8 cellular contexts compared by ENCODE assay signal in the genomic region with DNA sequence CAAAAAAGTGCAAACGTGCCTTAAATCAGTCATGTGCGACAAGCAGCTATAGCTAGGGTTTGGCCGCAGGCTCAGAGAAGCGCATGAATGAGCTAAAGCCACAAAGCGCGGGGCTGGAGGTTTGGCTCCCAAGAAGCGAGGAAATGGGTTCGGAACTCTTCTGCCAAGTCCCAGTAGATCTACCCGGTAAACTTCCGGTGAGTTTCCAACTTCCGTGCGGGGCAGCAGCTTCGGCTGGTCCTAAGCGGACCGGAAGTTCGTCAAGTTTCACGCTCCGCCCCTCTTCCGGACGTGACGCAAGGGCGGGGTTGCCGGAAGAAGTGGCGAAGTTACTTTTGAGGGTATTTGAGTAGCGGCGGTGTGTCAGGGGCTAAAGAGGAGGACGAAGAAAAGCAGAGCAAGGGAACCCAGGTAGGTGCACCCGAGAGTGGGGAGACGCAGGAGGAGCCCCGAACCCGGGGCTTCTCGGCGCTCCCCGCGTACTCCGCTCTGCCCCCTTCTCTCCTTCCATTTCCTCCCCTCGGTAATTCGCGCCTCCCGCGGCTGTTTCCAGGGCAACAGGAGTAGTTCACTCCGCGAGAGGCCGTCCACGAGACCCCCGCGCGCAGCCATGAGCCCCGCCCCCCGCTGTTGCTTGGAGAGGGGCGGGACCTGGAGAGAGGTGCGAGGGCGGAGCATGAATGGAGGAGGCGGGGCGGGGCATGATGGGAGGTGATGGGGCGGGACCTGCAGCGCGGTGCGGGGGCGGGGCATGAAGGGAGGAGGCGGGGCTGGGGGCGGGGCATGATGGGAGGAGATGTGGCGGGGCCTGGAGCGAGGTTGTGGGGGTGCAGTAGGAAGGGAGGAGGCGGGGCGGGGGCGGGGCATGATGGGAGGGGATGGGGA. TPM values are rescaled to one million over a fixed set of nuclear protein-coding genes. Genes with fewer than 3 reads are reported as not detected.
DNase-seq lines count a peak whose midpoint lies in the region; ATAC-seq and TF ChIP-seq lines count a peak whose summit lies in the region.

A gene (plus strand): TSS at position 292 of the 885 bp plus-strand sequence. CDS start 1,149 bp downstream, outside the sequence.

- H3K79me2 ChIP-seq in DND-41 (ENCODE audit: insufficient read depth, low read length) (peaks cover 12% of the 10 kb centered on the region), GM23338 (replicated peaks; ENCODE audit: insufficient read depth) (no peaks in the 10 kb centered on the region)

- DNase-seq in DND-41 (peak; percentile 96), GM23338 (ENCODE audit: low spot score) (peak; percentile 99), LoVo (ENCODE audit: low spot score) (peak; percentile 95), RWPE2 (ENCODE audit: low spot score) (peak; percentile 92), fibroblast of peridontal ligament (ENCODE audit: extremely low read depth) (peak; percentile 98), natural killer cell (peak; percentile 94)
- peak; percentile 91 for DNase-seq in activated T-helper 2 cell treated with anti-CD3 and anti-CD28 coated beads, Interferon-gamma antibody, Interleukin-2, Interleukin-4, amounts not matched to agents 10 μg/mL and 5 μg/mL and 100 μg/mL, durations not matched to agents 14 hours and 24 hours and 36 hours (ENCODE audit: low spot score)
- DNase-seq in stimulated activated naive CD4-positive, alpha-beta T cell treated with Interleukin-2 at 50 U/mL for 16 hours (lab: John Stamatoyannopoulos, UW): peak; percentile 91

- peaks cover 16% of the 10 kb centered on the region for H3K27me3 Mint-ChIP-seq in GM23338 (ENCODE audit: insufficient read depth, low read depth, poor library complexity)
- no peaks in the 10 kb centered on the region for H3K27me3 Mint-ChIP-seq in activated T-helper 2 cell treated with anti-CD3 and anti-CD28 coated beads, Interferon-gamma antibody, Interleukin-2, Interleukin-4, amounts not matched to agents 10 μg/mL and 5 μg/mL and 100 μg/mL, durations not matched to agents 14 hours and 24 hours and 36 hours (ENCODE audit: low read depth)
- no peaks in the 10 kb centered on the region for H3K27me3 Mint-ChIP-seq in natural killer cell (ENCODE audit: low read depth in 2 of 2)

- H3K27ac ChIP-seq in DND-41 (ENCODE audit: low read length): peak within 1 kb of the TSS; percentile 82
- peak within 1 kb of the TSS; percentile 98 for H3K27ac ChIP-seq in GM23338 (ENCODE audit: low read depth)
- peak within 1 kb of the TSS; percentile 79 for H3K27ac ChIP-seq in RWPE2 (ENCODE audit: poor library complexity, severe bottlenecking)

- H3K36me3 ChIP-seq in DND-41 (ENCODE audit: insufficient read depth, low read length) (peaks cover 42% of the 10 kb centered on the region), GM23338 (ENCODE audit: insufficient read depth) (peaks cover 9% of the 10 kb centered on the region; the same call in 1 of the 2 replicates), RWPE2 (ENCODE audit: low read depth) (peaks cover 25% of the 10 kb centered on the region)

- H3K27me3 ChIP-seq in DND-41 (ENCODE audit: insufficient read depth, low read length, poor library complexity) (no peaks in the 10 kb centered on the region), GM23338 (ENCODE audit: insufficient read depth) (no peaks in the 10 kb centered on the region), RWPE2 (ENCODE audit: insufficient read depth, poor library complexity, severe bottlenecking) (no peaks in the 10 kb centered on the region)

- TF ChIP-seq CTCF in DND-41 (IDR thresholded peaks at IDR 0.05; ENCODE audit: borderline replicate concordance, extremely low read depth, low read length, poor library complexity, severe bottlenecking) (no peak), GM23338 (conservative IDR thresholded peaks at IDR 0.05; ENCODE audit: low read depth in 2 of 2) (no peak), RWPE2 (IDR thresholded peaks at IDR 0.05; ENCODE audit: poor library complexity, severe bottlenecking) (no peak), natural killer cell (IDR thresholded peaks at IDR 0.05) (no peak)

- H3K27ac Mint-ChIP-seq in GM23338 (peak within 1 kb of the TSS; percentile 100), natural killer cell (peak within 1 kb of the TSS; percentile 99 to 100)
- H3K27ac Mint-ChIP-seq in activated T-helper 2 cell treated with anti-CD3 and anti-CD28 coated beads, Interferon-gamma antibody, Interleukin-2, Interleukin-4, amounts not matched to agents 10 μg/mL and 5 μg/mL and 100 μg/mL, durations not matched to agents 14 hours and 24 hours and 36 hours: peak within 1 kb of the TSS; percentile 97

- H3K4me1 Mint-ChIP-seq in GM23338 (peaks cover 2% of the 10 kb centered on the region; the same call in 1 of the 3 replicates), natural killer cell (peaks cover 14 to 29% of the 10 kb centered on the region in 2 donors)
- H3K4me1 Mint-ChIP-seq in activated T-helper 2 cell treated with anti-CD3 and anti-CD28 coated beads, Interferon-gamma antibody, Interleukin-2, Interleukin-4, amounts not matched to agents 10 μg/mL and 5 μg/mL and 100 μg/mL, durations not matched to agents 14 hours and 24 hours and 36 hours (ENCODE audit: low read depth): peaks cover 9% of the 10 kb centered on the region

- H3K4me1 ChIP-seq in DND-41 (ENCODE audit: insufficient read depth, low read length) (peaks cover 18% of the 10 kb centered on the region), GM23338 (ENCODE audit: insufficient read depth) (0 out of 2 replicates have a peak, but pooled peaks cover 3% of the 10 kb centered on the region), RWPE2 (ENCODE audit: insufficient read depth, poor library complexity, severe bottlenecking) (no peaks in the 10 kb centered on the region)

- H2AFZ ChIP-seq in DND-41 (ENCODE audit: low read depth, low read length): peak within 1 kb of the TSS; percentile 79
- peak within 1 kb of the TSS; percentile 49; the same call in 1 of the 2 replicates for H2AFZ ChIP-seq in GM23338

- 0 out of 2 replicates have a peak, but pooled peaks cover 11% of the 10 kb centered on the region for H3F3A ChIP-seq in GM23338 (replicated peaks; ENCODE audit: low read depth)

- H3K4me3 Mint-ChIP-seq in GM23338 (peak within 1 kb of the TSS; percentile 99), natural killer cell (peak within 1 kb of the TSS; percentile 99)
- peak within 1 kb of the TSS; percentile 92 for H3K4me3 Mint-ChIP-seq in activated T-helper 2 cell treated with anti-CD3 and anti-CD28 coated beads, Interferon-gamma antibody, Interleukin-2, Interleukin-4, amounts not matched to agents 10 μg/mL and 5 μg/mL and 100 μg/mL, durations not matched to agents 14 hours and 24 hours and 36 hours (ENCODE audit: low read depth)

- H3K36me3 Mint-ChIP-seq in GM23338 (ENCODE audit: low read depth) (peaks cover 34% of the 10 kb centered on the region), natural killer cell (no peaks in the 10 kb centered on the region)
- peaks cover 44% of the 10 kb centered on the region for H3K36me3 Mint-ChIP-seq in activated T-helper 2 cell treated with anti-CD3 and anti-CD28 coated beads, Interferon-gamma antibody, Interleukin-2, Interleukin-4, amounts not matched to agents 10 μg/mL and 5 μg/mL and 100 μg/mL, durations not matched to agents 14 hours and 24 hours and 36 hours (ENCODE audit: low read depth)

- H4K20me1 ChIP-seq in DND-41 (ENCODE audit: insufficient read depth, low read length) (peaks cover 34% of the 10 kb centered on the region), GM23338 (replicated peaks; ENCODE audit: insufficient read depth) (peaks cover 4% of the 10 kb centered on the region)

- intact Hi-C loops in activated T-helper 2 cell treated with anti-CD3 and anti-CD28 coated beads, Interferon-gamma antibody, Interleukin-2, Interleukin-4, amounts not matched to agents 10 μg/mL and 5 μg/mL and 100 μg/mL, durations not matched to agents 14 hours and 24 hours and 36 hours (cut with micrococcal nuclease): loop anchor here (1.0 to 5.0 kb wide), 4 partner anchors 8 to 135 kb away; a partner anchor contains a TSS
- intact Hi-C loops in natural killer cell (cut with micrococcal nuclease): loop anchor here (1.0 kb wide), 1 partner anchor 8 kb away; a partner anchor contains a TSS

- ATAC-seq in DND-41 (ENCODE audit: insufficient read depth, low read depth): peak; percentile 91
- ATAC-seq in GM23338: peak; percentile 92
- ATAC-seq in RWPE2 (ENCODE audit: low read depth): peak; percentile 92
- ATAC-seq in natural killer cell: peak; percentile 86 to 97 (median 90)

- H3K9me3 ChIP-seq in DND-41 (ENCODE audit: insufficient read depth, low read length, severe bottlenecking) (no peaks in the 10 kb centered on the region), RWPE2 (ENCODE audit: severe bottlenecking) (no peaks in the 10 kb centered on the region)

- H3K4me3 ChIP-seq in DND-41 (ENCODE audit: low read depth in 1 of 2, low read length in 2 of 2): peak within 1 kb of the TSS; percentile 61 to 63; a peak in 3 of 4 replicates
- H3K4me3 ChIP-seq in GM23338: peak within 1 kb of the TSS; percentile 87
- peak within 1 kb of the TSS; percentile 64 for H3K4me3 ChIP-seq in RWPE2 (ENCODE audit: severe bottlenecking)

- peak within 1 kb of the TSS; percentile 76 for H3K9ac ChIP-seq in DND-41 (ENCODE audit: low read depth, low read length)

- peaks cover 2% of the 10 kb centered on the region; the same call in 1 of the 3 replicates for H3K9me3 Mint-ChIP-seq in GM23338
- H3K9me3 Mint-ChIP-seq in activated T-helper 2 cell treated with anti-CD3 and anti-CD28 coated beads, Interferon-gamma antibody, Interleukin-2, Interleukin-4, amounts not matched to agents 10 μg/mL and 5 μg/mL and 100 μg/mL, durations not matched to agents 14 hours and 24 hours and 36 hours: no peaks in the 10 kb centered on the region
- H3K9me3 Mint-ChIP-seq in natural killer cell: no peaks in the 10 kb centered on the region

- no peaks in the 10 kb centered on the region for H3K9me2 ChIP-seq in GM23338 (ENCODE audit: insufficient read depth)

- H3K4me2 ChIP-seq in DND-41 (ENCODE audit: insufficient read depth, low read length) (peak within 1 kb of the TSS; percentile 65), GM23338 (peak within 1 kb of the TSS; percentile 73)

TF ChIP-seq in GM23338, 12 proteins besides CTCF, POLR2A, EP300 and RAD21 (continues in another document):
- TF ChIP-seq CREB1 (CRISPR knock-in tag; IDR thresholded peaks at IDR 0.05; ENCODE audit: low read depth): peak; percentile 94
- no peak for TF ChIP-seq ZNF114 (CRISPR knock-in tag; IDR thresholded peaks at IDR 0.05)

RNA-seq across cellular contexts. Expression of the gene that starts here (rescaled TPM):
- 54.6 and 70.2 TPM in 2 replicates for total RNA-seq in GM23338 (2014; rRNA removed; shearing (Covaris generic))
- polyA plus RNA-seq in GM23338 (2016; fragmentation: Nextera tagmentation; extraction: Ambion mirVana): 29.8 and 32.9 TPM in 2 replicates
- 76.1 and 79.9 TPM in 2 replicates for total RNA-seq in activated T-helper 2 cell treated with anti-CD3 and anti-CD28 coated beads, Interferon-gamma antibody, Interleukin-2, Interleukin-4, amounts not matched to agents 10 μg/mL and 5 μg/mL and 100 μg/mL, durations not matched to agents 14 hours and 24 hours and 36 hours
- total RNA-seq in natural killer cell: 100 to 1,000 TPM; 185 to 217 (median 211) TPM

Comparison
In these comparisons a context has a peak if more than half of its experiments do, and no peak if none do; other contexts are left out.
1. Peak in every context shown above with its lines: DNase-seq, ATAC-seq, H3K4me3 ChIP-seq and H3K27ac ChIP-seq.